Comparison of ENCODE assay signal across 20 cellular contexts in the genomic region with DNA sequence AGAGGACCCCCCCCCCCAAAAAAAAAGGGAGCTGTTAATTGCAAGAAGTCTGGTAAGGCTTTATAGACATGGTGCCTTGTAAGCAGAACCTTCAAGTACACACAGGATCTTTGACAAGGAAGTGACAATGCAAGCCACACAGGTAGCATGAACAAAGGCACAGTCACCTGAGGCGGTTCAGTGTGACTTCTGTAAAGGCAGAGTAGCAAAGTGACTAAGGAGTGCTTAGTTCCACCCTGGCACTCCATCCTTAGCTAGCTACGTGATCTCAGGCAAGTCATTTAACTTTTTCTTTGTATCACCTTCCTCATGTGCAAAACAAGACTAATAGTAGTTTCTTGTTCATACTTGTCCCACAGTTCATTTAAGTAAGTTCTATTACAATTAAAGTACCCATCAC.
A peak's percentile ranks its signal among the peaks of the same experiment; 100 is the strongest.
DNase-seq lines count a peak whose midpoint lies in the region; ATAC-seq and TF ChIP-seq lines count a peak whose summit lies in the region.
"Had no signal": no experiment of that assay in that cellular context is flagged by ENCODE, and none has a peak within 500 bp of the region (broad histone marks: within the 10 kb centered on the region; RNA-seq: fewer than 3 reads in every experiment).

No MANE protein-coding gene starts in this region.

- H3K4me3 Mint-ChIP-seq in MCF 10A (ENCODE audit: unreplicated experiment): no peak overlapping the region
- H3K4me3 Mint-ChIP-seq: CD14-positive monocyte; CD4-positive, alpha-beta memory T cell; HFFc6; IgD-negative memory B cell had no signal

- 79% methylated on average over 2 of the region's 2 CpGs for WGBS in mammary epithelial cell (ENCODE audit: low coverage, missing lambda C conversion rate)
- no CpG with 5 or more reads among the region's 2 CpGs for WGBS in trophoblast cell (ENCODE audit: extremely low coverage, insufficient coverage, insufficient read length)

- POLR2A ChIA-PET in MCF 10A (lab: Yijun Ruan, JAX): interaction anchor here (0.5 kb wide), 1 partner anchor 223 kb away, joined by 5 read pairs; no protein-coding TSS in a partner anchor

- in situ Hi-C loops in mammary epithelial cell (cut with MboI; ENCODE audit: low sequenced_read_pairs in 2 of 2): no loop called here

- peak overlapping the region; percentile 49 for H2BK120ac ChIP-seq in trophoblast cell (ENCODE audit: insufficient read depth, low read length, poor library complexity)

- H3K27me3 ChIP-seq in mammary epithelial cell (ENCODE audit: insufficient read depth, low read length) (no peaks in the 10 kb centered on the region), trophoblast cell (ENCODE audit: insufficient read depth, low read length) (no peaks in the 10 kb centered on the region), MG63 (no peaks in the 10 kb centered on the region)
- H3K27me3 ChIP-seq: BLaER1 had no signal

- H3K4me1 ChIP-seq in mammary epithelial cell (ENCODE audit: insufficient read depth, low read length) (peaks cover 13% of the 10 kb centered on the region), trophoblast cell (ENCODE audit: control insufficient read depth in 1 of 2, insufficient read depth in 2 of 2, low read length in 2 of 2) (peaks cover 3 to 4% of the 10 kb centered on the region in 2 experiments)
- H3K4me1 ChIP-seq: BLaER1 had no signal

- BruUV-seq in mammary epithelial cell (replicated peaks; lab: Mats Ljungman, UMichigan) (no TSS peak), MCF 10A (replicated peaks; lab: Mats Ljungman, UMichigan) (no TSS peak)

- TF ChIP-seq CTCF in mammary epithelial cell (conservative IDR thresholded peaks at IDR 0.05 in 1 of 2, IDR thresholded peaks at IDR 0.05 in 1 of 2; ENCODE audit: extremely low read depth in 1 of 2, insufficient read depth in 1 of 2, low read depth in 1 of 2, low read length in 2 of 2) (no peak), MCF 10A (IDR thresholded peaks at IDR 0.05; ENCODE audit: unreplicated experiment) (no peak)

- dilution Hi-C loops in mammary epithelial cell (cut with HindIII; ENCODE audit: low sequenced_read_pairs): no loop called here

- H3K18ac ChIP-seq in trophoblast cell (ENCODE audit: low read length): no peak overlapping the region

- H3K4me2 ChIP-seq in mammary epithelial cell (ENCODE audit: insufficient read depth, low read depth, low read length): no peak overlapping the region
- H3K4me2 ChIP-seq in trophoblast cell (ENCODE audit: low read length): no peak overlapping the region
- H3K4me2 ChIP-seq: BLaER1 had no signal

- no peak overlapping the region for H3K4ac ChIP-seq in trophoblast cell (ENCODE audit: low read depth, low read length)

- H2AK5ac ChIP-seq in trophoblast cell (ENCODE audit: low read length): peak overlapping the region; percentile 96

- H3K79me2 ChIP-seq in mammary epithelial cell (ENCODE audit: insufficient read depth, low read length) (no peaks in the 10 kb centered on the region), trophoblast cell (ENCODE audit: control insufficient read depth, insufficient read depth, low read length, poor library complexity) (no peaks in the 10 kb centered on the region)

- no peaks in the 10 kb centered on the region for H3K9me3 Mint-ChIP-seq in MCF 10A (ENCODE audit: unreplicated experiment)
- H3K9me3 Mint-ChIP-seq: HFFc6 had no signal

- H3K4me3 ChIP-seq in mammary epithelial cell (replicated peaks in 1 of 3; ENCODE audit: insufficient read depth in 1 of 3, low read depth in 2 of 3, low read length in 3 of 3) (no peak overlapping the region), trophoblast cell (ENCODE audit: low read depth, low read length) (no peak overlapping the region), MG63 (no peak overlapping the region)
- H3K4me3 ChIP-seq: BLaER1, GM12878 had no signal

- no peak overlapping the region for H3K27ac Mint-ChIP-seq in MCF 10A (ENCODE audit: low read depth, unreplicated experiment)
- H3K27ac Mint-ChIP-seq: CD14-positive monocyte; CD4-positive, alpha-beta memory T cell; HFFc6; IgD-negative memory B cell had no signal

- no peak overlapping the region for H3K23ac ChIP-seq in trophoblast cell (ENCODE audit: low read length)

- H3K9me3 ChIP-seq in mammary epithelial cell (replicated peaks; ENCODE audit: insufficient read depth, low read length): no peaks in the 10 kb centered on the region
- H3K9me3 ChIP-seq in trophoblast cell (ENCODE audit: insufficient read depth, low read depth, low read length): no peaks in the 10 kb centered on the region
- H3K9me3 ChIP-seq in MG63: no peaks in the 10 kb centered on the region
- H3K9me3 ChIP-seq: BLaER1 had no signal

- H3K14ac ChIP-seq in trophoblast cell (ENCODE audit: low read length): no peak overlapping the region

- no peak overlapping the region for H2BK5ac ChIP-seq in trophoblast cell (ENCODE audit: low read depth, low read length, poor library complexity)

- no peaks in the 10 kb centered on the region for H4K20me1 ChIP-seq in mammary epithelial cell (ENCODE audit: insufficient read depth, low read length)
- H4K20me1 ChIP-seq: BLaER1 had no signal

- no peak overlapping the region for H2AFZ ChIP-seq in mammary epithelial cell (ENCODE audit: low read depth, low read length)
- no peak overlapping the region for H2AFZ ChIP-seq in trophoblast cell (ENCODE audit: insufficient read depth, low read length, poor library complexity)

- CTCF ChIA-PET in mammary epithelial cell (lab: Charles Lee; ENCODE audit: low non-redundant PET): no interaction called here
- CTCF ChIA-PET in MCF 10A (lab: Yijun Ruan, JAX): interaction anchor here (0.7 to 0.9 kb wide), 2 partner anchors 9 to 1194 kb away, joined by 6 read pairs; no protein-coding TSS in a partner anchor

- intact Hi-C loops in mammary epithelial cell (cut with micrococcal nuclease): no loop called here
- intact Hi-C loops in MCF 10A (cut with micrococcal nuclease): no loop called here

- no peak overlapping the region for H4K12ac ChIP-seq in trophoblast cell (ENCODE audit: low read depth, low read length)

- H3K79me1 ChIP-seq in trophoblast cell (ENCODE audit: low read length): peaks cover 3% of the 10 kb centered on the region

- DNase-seq in mammary epithelial cell (peak; percentile 27), MCF 10A (ENCODE audit: unreplicated experiment) (no peak), kidney tubule cell (ENCODE audit: low spot score) (peak; percentile 32), trophoblast cell (no peak), MG63 (no peak)
- DNase-seq: CD4-positive, alpha-beta memory T cell; DMS79 treated with DMSO at 0.1 percent for 48 hours; GF-D8; GOT3; H7; HFFc6 had no signal

- H3K27ac ChIP-seq in mammary epithelial cell (ENCODE audit: insufficient read depth, low read depth, low read length) (no peak overlapping the region), trophoblast cell (ENCODE audit: low read depth, low read length) (no peak overlapping the region)
- H3K27ac ChIP-seq: 22Rv1, BLaER1 had no signal

- H2BK12ac ChIP-seq in trophoblast cell (ENCODE audit: low read length): no peak overlapping the region

- ATAC-seq in HG03045 (IDR thresholded peaks at IDR 0.05; ENCODE audit: unreplicated experiment) (no peak), HG03039 (IDR thresholded peaks at IDR 0.05; ENCODE audit: unreplicated experiment) (no peak)
- ATAC-seq: GM12878, HCT116, HepG2 had no signal

- no peak overlapping the region for H4K91ac ChIP-seq in trophoblast cell (ENCODE audit: low read depth, low read length)

- H3K36me3 ChIP-seq in mammary epithelial cell (ENCODE audit: insufficient read depth, low read length) (no peaks in the 10 kb centered on the region), trophoblast cell (ENCODE audit: control insufficient read depth in 1 of 2, insufficient read depth in 2 of 2, low read length in 2 of 2) (no peaks in the 10 kb centered on the region), MG63 (no peaks in the 10 kb centered on the region)
- H3K36me3 ChIP-seq: BLaER1 had no signal

- no peaks in the 10 kb centered on the region for H3K27me3 Mint-ChIP-seq in MCF 10A (ENCODE audit: insufficient read depth, unreplicated experiment)
- H3K27me3 Mint-ChIP-seq: CD4-positive, alpha-beta memory T cell; IgD-negative memory B cell had no signal

- H3K36me3 Mint-ChIP-seq in MCF 10A (ENCODE audit: insufficient read depth, unreplicated experiment): no peaks in the 10 kb centered on the region
- H3K36me3 Mint-ChIP-seq: CD14-positive monocyte; CD4-positive, alpha-beta memory T cell; IgD-negative memory B cell had no signal

- H3K4me1 Mint-ChIP-seq in MCF 10A (ENCODE audit: insufficient read depth, unreplicated experiment): peaks cover 9% of the 10 kb centered on the region
- H3K4me1 Mint-ChIP-seq: CD14-positive monocyte; CD4-positive, alpha-beta memory T cell; IgD-negative memory B cell had no signal

- H4K8ac ChIP-seq in trophoblast cell (ENCODE audit: low read depth, low read length): no peak overlapping the region

- H3K9ac ChIP-seq in mammary epithelial cell (ENCODE audit: insufficient read depth, low read length) (no peak overlapping the region), trophoblast cell (ENCODE audit: low read length) (no peak overlapping the region)
- H3K9ac ChIP-seq: BLaER1 had no signal

Comparison
In these comparisons a context has a peak if more than half of its experiments do, and no peak if none do; other contexts are left out.
1. DNase-seq: peak in mammary epithelial cell (single experiment) and kidney tubule cell (single experiment); none in MCF 10A (single experiment), trophoblast cell (0 of 2) and MG63 (single experiment).